ENCODE assay signal across 9 cellular contexts in genomic region chr1:192609110-192610079, GRCh38. TPM values are rescaled to one million over a fixed set of nuclear protein-coding genes. Genes with fewer than 3 reads are reported as not detected.
DNase-seq lines count a peak whose midpoint lies in the region; ATAC-seq and TF ChIP-seq lines count a peak whose summit lies in the region.
"Had no signal": no experiment of that assay in that cellular context is flagged by ENCODE, and none has a peak within 500 bp of the region (broad histone marks: within the 10 kb centered on the region; RNA-seq: fewer than 3 reads in every experiment).

No MANE protein-coding gene starts in this region.

- TF ChIP-seq CTCF in GM12864 (IDR thresholded peaks at IDR 0.05; ENCODE audit: low read depth, low read length, missing control alignments): no peak

- no peaks in the 10 kb centered on the region for H3K27me3 ChIP-seq in SJCRH30

- peak; percentile 97 for ATAC-seq in GM21825 (IDR thresholded peaks at IDR 0.05; ENCODE audit: unreplicated experiment)
- peak; percentile 26 for ATAC-seq in left lobe of liver

- peak; percentile 90 for DNase-seq in GM12864 (ENCODE audit: low read depth)
- DNase-seq in NCI-H446 treated with DMSO at 0.1 percent for 48 hours (lab: John Stamatoyannopoulos, UW): peak; percentile 53
- DNase-seq in activated T-cell treated with anti-CD3 and anti-CD28 coated beads, Interleukin-2, amount 50 U/mL, for 1 hour: peak; percentile 53
- peak; percentile 46 for DNase-seq in left lobe of liver (ENCODE audit: low spot score)
- DNase-seq in stimulated activated CD8-positive, alpha-beta memory T cell treated with anti-CD3 and anti-CD28 coated beads, Interleukin-4, amount 100 ng/mL, for 24 hours (ENCODE audit: low read depth): peak; percentile 27
- DNase-seq in NCI-H510A (lab: John Stamatoyannopoulos, UW): no peak
- DNase-seq in SJCRH30: no peak

- H3K4me3 ChIP-seq in GM12864 (ENCODE audit: low read depth, low read length) (no peak overlapping the region; the same call in 1 of the 2 replicates), SJCRH30 (no peak overlapping the region)

- H3K27ac ChIP-seq in SJCRH30: no peak overlapping the region

- H3K4me1 ChIP-seq in SJCRH30: no peaks in the 10 kb centered on the region; the same call in 1 of the 2 replicates

- no peaks in the 10 kb centered on the region for H3K36me3 ChIP-seq in SJCRH30

- H3K9me3 ChIP-seq in SJCRH30 (replicated peaks): no peaks in the 10 kb centered on the region

RNA-seq across cellular contexts. Expression of gene RGS13, which starts 26.6 kb away (rescaled TPM):
- total RNA-seq in left lobe of liver: not detected
- total RNA-seq in SJCRH30 (2014; rRNA removed; shearing (Covaris generic)): not detected in 2 replicates
- total RNA-seq: epithelial cell of proximal tubule had no signal

RNA-seq across cellular contexts. Expression of gene RGS1, which starts 33.8 kb away (rescaled TPM):
- total RNA-seq in left lobe of liver: 3.1 TPM
- total RNA-seq in SJCRH30 (2014; rRNA removed; shearing (Covaris generic)): not detected in 2 replicates
- total RNA-seq: epithelial cell of proximal tubule had no signal

Comparison
In these comparisons a context has a peak if more than half of its experiments do, and no peak if none do; other contexts are left out.
1. DNase-seq: peak in GM12864 (single experiment), NCI-H446 treated with DMSO at 0.1 percent for 48 hours (single experiment), activated T-cell treated with anti-CD3 and anti-CD28 coated beads, Interleukin-2, amount 50 U/mL, for 1 hour (single experiment), left lobe of liver (single experiment) and stimulated activated CD8-positive, alpha-beta memory T cell treated with anti-CD3 and anti-CD28 coated beads, Interleukin-4, amount 100 ng/mL, for 24 hours (single experiment); none in NCI-H510A (single experiment) and SJCRH30 (0 of 2).